12 cellular contexts compared by ENCODE assay signal in the genomic region with DNA sequence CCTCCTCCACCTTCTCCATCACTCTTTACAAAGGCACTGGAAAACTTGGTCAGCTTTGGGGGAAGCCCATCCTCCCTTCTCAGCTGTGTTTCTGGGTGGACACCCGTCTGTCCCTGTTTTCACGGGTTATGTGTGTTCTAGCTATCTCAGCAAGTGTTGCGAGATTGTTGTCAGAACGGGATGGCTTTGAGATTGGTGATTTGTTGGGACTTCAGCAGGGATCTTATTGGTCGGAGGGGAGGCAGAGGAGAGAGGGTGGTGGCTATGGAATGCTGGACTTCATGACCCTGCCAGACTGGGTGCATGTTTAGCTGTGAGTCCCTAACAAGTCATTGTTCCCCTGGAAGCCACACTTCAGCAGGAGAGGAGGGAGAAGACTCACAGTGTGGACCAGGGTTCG. TPM values are rescaled to one million over a fixed set of nuclear protein-coding genes. Genes with fewer than 3 reads are reported as not detected.
DNase-seq lines count a peak whose midpoint lies in the region; ATAC-seq and TF ChIP-seq lines count a peak whose summit lies in the region.
"Had no signal": no experiment of that assay in that cellular context is flagged by ENCODE, and none has a peak within 500 bp of the region (broad histone marks: within the 10 kb centered on the region; RNA-seq: fewer than 3 reads in every experiment).

No MANE protein-coding gene starts in this region.

- no peak for ATAC-seq in activated B cell treated with CpG ODN at 0.5 μM for 24 hours (ENCODE audit: low read depth)
- ATAC-seq in heart right ventricle: no peak
- no peak for ATAC-seq in HG03097 (IDR thresholded peaks at IDR 0.05; ENCODE audit: low FRiP score, unreplicated experiment)

- POLR2A ChIA-PET in activated CD4-positive, alpha-beta T cell treated with anti-CD3 and anti-CD28 coated beads, Interleukin-2, amount 10 ng/mL, durations not matched to agents 7 days and 5 days (lab: Charles Lee): interaction anchor here (1.0 to 2.1 kb wide), 2 partner anchors 13 to 37 kb away, joined by 3 to 7 read pairs; a partner anchor contains a TSS
- POLR2A ChIA-PET in activated B cell treated with CpG ODN at 0.5 μM for 24 hours (lab: Charles Lee): interaction anchor here (3.3 to 7.5 kb wide), 2 partner anchors 15 to 165 kb away, joined by 37 to 190 read pairs; a partner anchor contains a TSS

- H3K27me3 ChIP-seq in esophagus squamous epithelium: no peaks in the 10 kb centered on the region
- no peaks in the 10 kb centered on the region for H3K27me3 ChIP-seq in skeletal muscle satellite cell (ENCODE audit: control insufficient read depth, insufficient read depth, low read length)
- H3K27me3 ChIP-seq in heart right ventricle: no peaks in the 10 kb centered on the region

- TF ChIP-seq POLR2A in esophagus squamous epithelium (IDR thresholded peaks at IDR 0.05): no peak

- H3K27ac ChIP-seq in esophagus squamous epithelium (peak overlapping the region; percentile 92 to 99 (median 97)), heart right ventricle (no peak overlapping the region)

- H3K4me1 Mint-ChIP-seq in activated CD4-positive, alpha-beta T cell treated with anti-CD3 and anti-CD28 coated beads, Interleukin-2, amount 10 ng/mL, durations not matched to agents 7 days and 5 days: peaks cover 36% of the 10 kb centered on the region
- peaks cover 26% of the 10 kb centered on the region for H3K4me1 Mint-ChIP-seq in activated B cell treated with CpG ODN at 0.5 μM for 24 hours

- H3K4me2 ChIP-seq in skeletal muscle satellite cell (ENCODE audit: low read length): peak overlapping the region; percentile 88

- whole genome bisulfite sequencing in esophagus squamous epithelium, 2 donors: 71 to 86% methylated on average over 3 to 6 of the region's 6 CpGs
- WGBS in heart right ventricle, 2 donors: 75 to 80% methylated on average over 6 of the region's 6 CpGs

- H3K9me3 ChIP-seq in esophagus squamous epithelium: no peaks in the 10 kb centered on the region
- no peaks in the 10 kb centered on the region for H3K9me3 ChIP-seq in skeletal muscle satellite cell (replicated peaks; ENCODE audit: low read length)
- H3K9me3 ChIP-seq in heart right ventricle: no peaks in the 10 kb centered on the region

- peak overlapping the region; percentile 87 for H3K9ac ChIP-seq in skeletal muscle satellite cell (ENCODE audit: low read depth, low read length)

- H3K27ac Mint-ChIP-seq in activated CD4-positive, alpha-beta T cell treated with anti-CD3 and anti-CD28 coated beads, Interleukin-2, amount 10 ng/mL, durations not matched to agents 7 days and 5 days: peak overlapping the region; percentile 100
- H3K27ac Mint-ChIP-seq in activated B cell treated with CpG ODN at 0.5 μM for 24 hours: no peak overlapping the region

- H3K27me3 Mint-ChIP-seq in activated CD4-positive, alpha-beta T cell treated with anti-CD3 and anti-CD28 coated beads, Interleukin-2, amount 10 ng/mL, durations not matched to agents 7 days and 5 days: no peaks in the 10 kb centered on the region
- H3K27me3 Mint-ChIP-seq in activated B cell treated with CpG ODN at 0.5 μM for 24 hours: no peaks in the 10 kb centered on the region

- CTCF ChIA-PET in activated CD4-positive, alpha-beta T cell treated with anti-CD3 and anti-CD28 coated beads, Interleukin-2, amount 10 ng/mL, durations not matched to agents 7 days and 5 days (lab: Charles Lee): interaction anchor here (1.8 to 6.2 kb wide), 3 partner anchors 12 to 101 kb away, joined by 6 to 67 read pairs (median 55); a partner anchor contains a TSS
- CTCF ChIA-PET in activated B cell treated with CpG ODN at 0.5 μM for 24 hours (lab: Charles Lee): interaction anchor here (4.0 kb wide), 1 partner anchor 14 kb away, joined by 34 read pairs; a partner anchor contains a TSS

- intact Hi-C loops in activated B cell treated with CpG ODN at 0.5 μM for 24 hours (cut with micrococcal nuclease) (loop anchor here (5.0 kb wide), 5 partner anchors 217 to 1228 kb away; a partner anchor contains a TSS), esophagus squamous epithelium (cut with DNase I) (no loop called here), heart right ventricle (cut with DNase I) (no loop called here)

- H3K4me3 Mint-ChIP-seq in activated CD4-positive, alpha-beta T cell treated with anti-CD3 and anti-CD28 coated beads, Interleukin-2, amount 10 ng/mL, durations not matched to agents 7 days and 5 days: no peak overlapping the region
- H3K4me3 Mint-ChIP-seq in activated B cell treated with CpG ODN at 0.5 μM for 24 hours: peak overlapping the region; percentile 100

- TF ChIP-seq CTCF in activated B cell treated with CpG ODN at 0.5 μM for 24 hours (IDR thresholded peaks at IDR 0.05): no peak
- TF ChIP-seq CTCF in esophagus squamous epithelium (IDR thresholded peaks at IDR 0.05): no peak
- no peak for TF ChIP-seq CTCF in heart right ventricle (IDR thresholded peaks at IDR 0.05)

- DNase-seq in activated CD4-positive, alpha-beta T cell treated with anti-CD3 and anti-CD28 coated beads, Interleukin-2, amount 10 ng/mL, durations not matched to agents 7 days and 5 days: no peak
- DNase-seq in activated CD4-positive, alpha-beta T cell treated with anti-CD3 and anti-CD28 coated beads for 4 hours: no peak
- DNase-seq in activated B cell treated with CpG ODN at 0.5 μM for 24 hours: no peak
- DNase-seq in esophagus squamous epithelium (lab: John Stamatoyannopoulos, UW): no peak
- DNase-seq in heart right ventricle: no peak
- no peak for DNase-seq in NCI-H2196 treated with DMSO at 0.1 percent for 48 hours (lab: John Stamatoyannopoulos, UW; ENCODE audit: unreplicated experiment)
- DNase-seq: EL; NCI-H2171; nucleus accumbens; stimulated activated CD4-positive, alpha-beta T cell treated with anti-CD3 and anti-CD28 coated beads, Interleukin-4, amount 100 ng/mL, for 1 hour had no signal

- H3K4me3 ChIP-seq in esophagus squamous epithelium (no peak overlapping the region), skeletal muscle satellite cell (ENCODE audit: low read length) (peak overlapping the region; percentile 90), heart right ventricle (no peak overlapping the region)

- peaks cover 11 to 29% (median 24%) of the 10 kb centered on the region in 3 donors for H3K4me1 ChIP-seq in esophagus squamous epithelium
- H3K4me1 ChIP-seq in skeletal muscle satellite cell (ENCODE audit: control insufficient read depth, insufficient read depth, low read length): peaks cover 29% of the 10 kb centered on the region
- peaks cover 3 to 26% (median 16%) of the 10 kb centered on the region in 9 donors for H3K4me1 ChIP-seq in heart right ventricle

- no peaks in the 10 kb centered on the region for H3K9me3 Mint-ChIP-seq in activated CD4-positive, alpha-beta T cell treated with anti-CD3 and anti-CD28 coated beads, Interleukin-2, amount 10 ng/mL, durations not matched to agents 7 days and 5 days
- no peaks in the 10 kb centered on the region for H3K9me3 Mint-ChIP-seq in activated B cell treated with CpG ODN at 0.5 μM for 24 hours

- H3K36me3 Mint-ChIP-seq in activated CD4-positive, alpha-beta T cell treated with anti-CD3 and anti-CD28 coated beads, Interleukin-2, amount 10 ng/mL, durations not matched to agents 7 days and 5 days (ENCODE audit: low read depth): peaks cover 38% of the 10 kb centered on the region
- peaks cover 48% of the 10 kb centered on the region for H3K36me3 Mint-ChIP-seq in activated B cell treated with CpG ODN at 0.5 μM for 24 hours (ENCODE audit: low read depth)

- H3K36me3 ChIP-seq in esophagus squamous epithelium: peaks cover 30 to 47% (median 34%) of the 10 kb centered on the region in 3 donors
- H3K36me3 ChIP-seq in skeletal muscle satellite cell (ENCODE audit: insufficient read depth, low read length): peaks cover 52% of the 10 kb centered on the region
- peaks cover 5 to 54% (median 35%) of the 10 kb centered on the region in 9 donors for H3K36me3 ChIP-seq in heart right ventricle

RNA-seq across cellular contexts. Expression of a gene that starts 2.1 kb away (rescaled TPM):
- total RNA-seq in activated CD4-positive, alpha-beta T cell treated with anti-CD3 and anti-CD28 coated beads, Interleukin-2, amount 10 ng/mL, durations not matched to agents 7 days and 5 days: 100 to 1,000 TPM; 119 to 131 TPM
- total RNA-seq in activated B cell treated with CpG ODN at 0.5 μM for 24 hours (108 and 110 TPM in 2 replicates), esophagus squamous epithelium (10 to 100 TPM; 50.6 to 60.0 (median 54.0) TPM), heart right ventricle (10 to 100 TPM; 64.8 to 95.5 (median 74.1) TPM)
- 90.0 and 107 TPM in 2 replicates for total RNA-seq in skeletal muscle satellite cell (2012; rRNA removed)
- polyA plus RNA-seq in heart right ventricle: 10 to 100 TPM; 17.6 to 37.4 TPM

RNA-seq across cellular contexts. Expression of a gene that starts 3.0 kb away (rescaled TPM):
- total RNA-seq in activated CD4-positive, alpha-beta T cell treated with anti-CD3 and anti-CD28 coated beads, Interleukin-2, amount 10 ng/mL, durations not matched to agents 7 days and 5 days: 100 to 1,000 TPM; 118 to 122 TPM
- total RNA-seq in activated B cell treated with CpG ODN at 0.5 μM for 24 hours (1.2 and 1.6 TPM in 2 replicates), esophagus squamous epithelium (10 to 100 TPM in 3 of 4 donors, 1 to 10 TPM in 1; 5.9 to 20.0 (median 12.8) TPM), heart right ventricle (1 to 10 TPM in 3 of 10 donors, under 1 TPM in 6, not detected in 1; 0.22 to 4.0 (median 0.55) TPM)
- 11.2 and 25.3 TPM in 2 replicates for total RNA-seq in skeletal muscle satellite cell (2012; rRNA removed)
- polyA plus RNA-seq in heart right ventricle: 1 to 10 TPM in 1 of 2 donors, under 1 TPM in 1; 0.45 to 1.5 TPM

RNA-seq across cellular contexts. Expression of a gene that starts 13.3 kb away (rescaled TPM):
- total RNA-seq in activated CD4-positive, alpha-beta T cell treated with anti-CD3 and anti-CD28 coated beads, Interleukin-2, amount 10 ng/mL, durations not matched to agents 7 days and 5 days: 1,000 to 10,000 TPM in 1 of 2 experiments, 100 to 1,000 TPM in 1; 918 to 1,035 TPM
- total RNA-seq in activated B cell treated with CpG ODN at 0.5 μM for 24 hours (306 and 318 TPM in 2 replicates), esophagus squamous epithelium (100 to 1,000 TPM; 547 to 938 (median 723) TPM), heart right ventricle (1,000 to 10,000 TPM in 1 of 10 donors, 100 to 1,000 TPM in 9; 739 to 1,044 (median 839) TPM)
- 1,326 and 1,327 TPM in 2 replicates for total RNA-seq in skeletal muscle satellite cell (2012; rRNA removed)
- 1,000 to 10,000 TPM in 1 of 2 donors, 100 to 1,000 TPM in 1; 367 to 1,432 TPM for polyA plus RNA-seq in heart right ventricle

RNA-seq across cellular contexts. Expression of a gene that starts 13.3 kb away (rescaled TPM):
- not detected for total RNA-seq in activated CD4-positive, alpha-beta T cell treated with anti-CD3 and anti-CD28 coated beads, Interleukin-2, amount 10 ng/mL, durations not matched to agents 7 days and 5 days
- 0.51 and 0.60 TPM in 2 replicates for total RNA-seq in activated B cell treated with CpG ODN at 0.5 μM for 24 hours
- under 1 TPM in 1 of 4 donors, not detected in 3; 0.76 TPM for total RNA-seq in esophagus squamous epithelium
- 2.0 TPM in 2 replicates for total RNA-seq in skeletal muscle satellite cell (2012; rRNA removed)
- total RNA-seq in heart right ventricle: 10 to 100 TPM in 2 of 10 donors, 1 to 10 TPM in 8; 2.4 to 14.6 (median 7.5) TPM
- 10 to 100 TPM in 1 of 2 donors, 1 to 10 TPM in 1; 1.9 to 15.0 TPM for polyA plus RNA-seq in heart right ventricle

RNA-seq across cellular contexts. Expression of a gene that starts 19.1 kb away (rescaled TPM):
- 10 to 100 TPM; 15.4 to 17.3 TPM for total RNA-seq in activated CD4-positive, alpha-beta T cell treated with anti-CD3 and anti-CD28 coated beads, Interleukin-2, amount 10 ng/mL, durations not matched to agents 7 days and 5 days
- total RNA-seq in activated B cell treated with CpG ODN at 0.5 μM for 24 hours (14.4 and 16.2 TPM in 2 replicates), esophagus squamous epithelium (10 to 100 TPM in 1 of 4 donors, 1 to 10 TPM in 3; 4.3 to 15.8 (median 7.9) TPM), heart right ventricle (1 to 10 TPM; 2.0 to 5.6 (median 3.4) TPM)
- total RNA-seq in skeletal muscle satellite cell (2012; rRNA removed): 3.3 and 3.7 TPM in 2 replicates
- 1 to 10 TPM; 5.4 to 5.6 TPM for polyA plus RNA-seq in heart right ventricle

Comparison
In these comparisons a context has a peak if more than half of its experiments do, and no peak if none do; other contexts are left out.
1. H3K27ac ChIP-seq: peak in esophagus squamous epithelium (4 of 4); none in heart right ventricle (0 of 10).
2. RNA of a gene that starts 3.0 kb away (total RNA-seq): 118 to 122 TPM in activated CD4-positive, alpha-beta T cell treated with anti-CD3 and anti-CD28 coated beads, Interleukin-2, amount 10 ng/mL, durations not matched to agents 7 days and 5 days; 5.9 to 20.0 TPM in esophagus squamous epithelium, 1.2 to 1.6 TPM in activated B cell treated with CpG ODN at 0.5 μM for 24 hours and 0.22 to 4.0 TPM in heart right ventricle; every median in the first group is over 4 times any median in the second.